23 cellular contexts compared by ENCODE assay signal in genomic region chr1:229896306-229896705, GRCh38.
DNase-seq lines count a peak whose midpoint lies in the region; FAIRE-seq and TF ChIP-seq lines count a peak whose summit lies in the region.
"Had no signal": no experiment of that assay in that cellular context is flagged by ENCODE, and none has a peak within 500 bp of the region (broad histone marks: within the 10 kb centered on the region; RNA-seq: fewer than 3 reads in every experiment).

No MANE protein-coding gene starts in this region.

- no peak overlapping the region for H3K4me2 ChIP-seq in mammary epithelial cell (ENCODE audit: insufficient read depth, low read depth, low read length)
- no peak overlapping the region for H3K4me2 ChIP-seq in keratinocyte (ENCODE audit: control insufficient read depth, extremely low read depth, insufficient read depth, low read depth, low read length)
- H3K4me2 ChIP-seq: BLaER1 had no signal

- dilution Hi-C loops in mammary epithelial cell (cut with HindIII; ENCODE audit: low sequenced_read_pairs): no loop called here
- dilution Hi-C loops in keratinocyte (cut with MboI; ENCODE audit: extremely low pct_ligation_motif_present, low sequenced_read_pairs): no loop called here

- H3K4me1 Mint-ChIP-seq in MCF 10A (ENCODE audit: insufficient read depth, unreplicated experiment) (peaks cover 5% of the 10 kb centered on the region), glutamatergic neuron (ENCODE audit: low read depth, unreplicated experiment) (peaks cover 3% of the 10 kb centered on the region)
- H3K4me1 Mint-ChIP-seq: B cell; CD4-positive, CD25-positive, alpha-beta regulatory T cell had no signal

- H3K27ac Mint-ChIP-seq in MCF 10A (ENCODE audit: low read depth, unreplicated experiment) (no peak overlapping the region), glutamatergic neuron (ENCODE audit: unreplicated experiment) (no peak overlapping the region)
- H3K27ac Mint-ChIP-seq: B cell; CD4-positive, CD25-positive, alpha-beta regulatory T cell; CD8-positive, alpha-beta T cell had no signal

- H3K79me2 ChIP-seq in mammary epithelial cell (ENCODE audit: insufficient read depth, low read length): no peaks in the 10 kb centered on the region
- H3K79me2 ChIP-seq in keratinocyte (ENCODE audit: control insufficient read depth, insufficient read depth, low read length): no peaks in the 10 kb centered on the region

- TF ChIP-seq CTCF in mammary epithelial cell (conservative IDR thresholded peaks at IDR 0.05 in 1 of 2, IDR thresholded peaks at IDR 0.05 in 1 of 2; ENCODE audit: extremely low read depth in 1 of 2, insufficient read depth in 1 of 2, low read depth in 1 of 2, low read length in 2 of 2): no peak
- no peak for TF ChIP-seq CTCF in MCF 10A (IDR thresholded peaks at IDR 0.05; ENCODE audit: unreplicated experiment)
- no peak for TF ChIP-seq CTCF in keratinocyte (optimal IDR thresholded peaks at IDR 0.05 in 1 of 3, IDR thresholded peaks at IDR 0.05 in 1 of 3, conservative IDR thresholded peaks at IDR 0.05 in 1 of 3; ENCODE audit: extremely low read depth in 1 of 3, insufficient read depth in 2 of 3, low read length in 3 of 3)
- no peak for TF ChIP-seq CTCF in glutamatergic neuron (IDR thresholded peaks at IDR 0.05; ENCODE audit: partially characterized antibody, unreplicated experiment)

- H2AFZ ChIP-seq in mammary epithelial cell (ENCODE audit: low read depth, low read length) (no peak overlapping the region), keratinocyte (ENCODE audit: control insufficient read depth, low read length) (no peak overlapping the region)
- H2AFZ ChIP-seq: GM23248 had no signal

- H3K9me1 ChIP-seq in keratinocyte (ENCODE audit: control insufficient read depth, extremely low read depth, insufficient read depth, low read length): peaks cover 6% of the 10 kb centered on the region

- H4K20me1 ChIP-seq in mammary epithelial cell (ENCODE audit: insufficient read depth, low read length) (no peaks in the 10 kb centered on the region), keratinocyte (ENCODE audit: control insufficient read depth, extremely low read depth, insufficient read depth, low read length) (no peaks in the 10 kb centered on the region)
- H4K20me1 ChIP-seq: BLaER1 had no signal

- H3K9me3 Mint-ChIP-seq in MCF 10A (ENCODE audit: unreplicated experiment): no peaks in the 10 kb centered on the region
- no peaks in the 10 kb centered on the region for H3K9me3 Mint-ChIP-seq in glutamatergic neuron (ENCODE audit: unreplicated experiment)
- H3K9me3 Mint-ChIP-seq: CD8-positive, alpha-beta T cell had no signal

- peaks cover 21% of the 10 kb centered on the region for H3K4me1 ChIP-seq in mammary epithelial cell (ENCODE audit: insufficient read depth, low read length)
- peaks cover 30% of the 10 kb centered on the region for H3K4me1 ChIP-seq in keratinocyte (ENCODE audit: control insufficient read depth, extremely low read depth, insufficient read depth, low read length)
- H3K4me1 ChIP-seq: BLaER1 had no signal

- H3K4me3 Mint-ChIP-seq in MCF 10A (ENCODE audit: unreplicated experiment) (no peak overlapping the region), glutamatergic neuron (ENCODE audit: unreplicated experiment) (no peak overlapping the region)
- H3K4me3 Mint-ChIP-seq: B cell; CD4-positive, CD25-positive, alpha-beta regulatory T cell; CD8-positive, alpha-beta T cell had no signal

- H3K36me3 ChIP-seq in mammary epithelial cell (ENCODE audit: insufficient read depth, low read length): no peaks in the 10 kb centered on the region
- no peaks in the 10 kb centered on the region for H3K36me3 ChIP-seq in keratinocyte (ENCODE audit: control insufficient read depth in 2 of 2, extremely low read depth in 1 of 2, insufficient read depth in 2 of 2, low read length in 2 of 2)
- H3K36me3 ChIP-seq: BLaER1 had no signal

- in situ Hi-C loops in mammary epithelial cell (cut with MboI; ENCODE audit: low sequenced_read_pairs in 2 of 2): loop anchor here in 1 of 2 donors (25.0 kb wide), 1 partner anchor 91 kb away; no protein-coding TSS in a partner anchor

- 55% methylated on average over 2 of the region's 2 CpGs for WGBS in mammary epithelial cell (ENCODE audit: low coverage, missing lambda C conversion rate)

- peak; percentile 91 for FAIRE-seq in keratinocyte (lab: Jason Lieb, UNC)
- FAIRE-seq: A204.1, GM12878, GM19239, H1 had no signal

- H3K27me3 ChIP-seq in mammary epithelial cell (ENCODE audit: insufficient read depth, low read length) (no peaks in the 10 kb centered on the region), keratinocyte (ENCODE audit: control insufficient read depth, extremely low read depth, insufficient read depth, low read length) (no peaks in the 10 kb centered on the region)
- H3K27me3 ChIP-seq: BLaER1 had no signal

- CTCF ChIA-PET in mammary epithelial cell (lab: Charles Lee; ENCODE audit: low non-redundant PET) (no interaction called here), MCF 10A (lab: Yijun Ruan, JAX) (no interaction called here)

- no peaks in the 10 kb centered on the region for H3K9me3 ChIP-seq in mammary epithelial cell (replicated peaks; ENCODE audit: insufficient read depth, low read length)
- H3K9me3 ChIP-seq in keratinocyte (ENCODE audit: control insufficient read depth, low read depth, low read length): no peaks in the 10 kb centered on the region

- H3K9ac ChIP-seq in mammary epithelial cell (ENCODE audit: insufficient read depth, low read length) (no peak overlapping the region), keratinocyte (ENCODE audit: control insufficient read depth, extremely low read depth, insufficient read depth, low read length) (no peak overlapping the region)
- H3K9ac ChIP-seq: BLaER1, GM23248 had no signal

- H3K27me3 Mint-ChIP-seq in MCF 10A (ENCODE audit: insufficient read depth, unreplicated experiment): peaks cover 4% of the 10 kb centered on the region
- H3K27me3 Mint-ChIP-seq in glutamatergic neuron (ENCODE audit: unreplicated experiment): peaks cover 2% of the 10 kb centered on the region

- no peak overlapping the region for H3K27ac ChIP-seq in mammary epithelial cell (ENCODE audit: insufficient read depth, low read depth, low read length)
- no peak overlapping the region for H3K27ac ChIP-seq in epithelial cell of prostate
- no peak overlapping the region for H3K27ac ChIP-seq in keratinocyte (ENCODE audit: control insufficient read depth, insufficient read depth, low read length)
- H3K27ac ChIP-seq: 22Rv1, BLaER1, C4-2B, GM23248 had no signal

- POLR2A ChIA-PET in MCF 10A (lab: Yijun Ruan, JAX): interaction anchor here (0.6 to 5.1 kb wide), 3 partner anchors 9 to 165 kb away, joined by 3 to 25 read pairs (median 4); no protein-coding TSS in a partner anchor

- H3K4me3 ChIP-seq in mammary epithelial cell (replicated peaks in 1 of 3; ENCODE audit: insufficient read depth in 1 of 3, low read depth in 2 of 3, low read length in 3 of 3) (no peak overlapping the region), keratinocyte (ENCODE audit: control insufficient read depth in 2 of 3, extremely low read depth in 1 of 3, insufficient read depth in 2 of 3, low read depth in 1 of 3, low read length in 3 of 3) (no peak overlapping the region)
- H3K4me3 ChIP-seq: BLaER1, GM12878, GM23248 had no signal

- intact Hi-C loops in mammary epithelial cell (cut with micrococcal nuclease): no loop called here
- intact Hi-C loops in MCF 10A (cut with micrococcal nuclease): no loop called here

- DNase-seq in mammary epithelial cell: peak; percentile 71
- DNase-seq in MCF 10A (ENCODE audit: unreplicated experiment): no peak
- peak; percentile 26 for DNase-seq in epithelial cell of prostate (ENCODE audit: low read depth, low spot score)
- DNase-seq in keratinocyte (ENCODE audit: low read depth, low spot score): no peak
- DNase-seq in glutamatergic neuron: no peak
- DNase-seq in HUDEP-2 (lab: John Stamatoyannopoulos, UW; ENCODE audit: unreplicated experiment in 76 of 76): no peak
- DNase-seq: Caco-2; CD4-positive, CD25-positive, alpha-beta regulatory T cell; CD8-positive, alpha-beta T cell; DMS153; EL; GDM1; GM23248; H7; HCEC 1CT had no signal

- H3K36me3 Mint-ChIP-seq in MCF 10A (ENCODE audit: insufficient read depth, unreplicated experiment): no peaks in the 10 kb centered on the region
- no peaks in the 10 kb centered on the region for H3K36me3 Mint-ChIP-seq in glutamatergic neuron (ENCODE audit: unreplicated experiment)
- H3K36me3 Mint-ChIP-seq: CD4-positive, CD25-positive, alpha-beta regulatory T cell; CD8-positive, alpha-beta T cell had no signal

- no TSS peak for BruUV-seq in mammary epithelial cell (replicated peaks; lab: Mats Ljungman, UMichigan)
- BruUV-seq in MCF 10A (replicated peaks; lab: Mats Ljungman, UMichigan): no TSS peak

Comparison
In these comparisons a context has a peak if more than half of its experiments do, and no peak if none do; other contexts are left out.
1. DNase-seq: peak in mammary epithelial cell (single experiment) and epithelial cell of prostate (single experiment); none in MCF 10A (single experiment), keratinocyte (single experiment), glutamatergic neuron (single experiment) and HUDEP-2 (0 of 76).